Comparison of ENCODE assay signal across 8 cellular contexts in the genomic region with DNA sequence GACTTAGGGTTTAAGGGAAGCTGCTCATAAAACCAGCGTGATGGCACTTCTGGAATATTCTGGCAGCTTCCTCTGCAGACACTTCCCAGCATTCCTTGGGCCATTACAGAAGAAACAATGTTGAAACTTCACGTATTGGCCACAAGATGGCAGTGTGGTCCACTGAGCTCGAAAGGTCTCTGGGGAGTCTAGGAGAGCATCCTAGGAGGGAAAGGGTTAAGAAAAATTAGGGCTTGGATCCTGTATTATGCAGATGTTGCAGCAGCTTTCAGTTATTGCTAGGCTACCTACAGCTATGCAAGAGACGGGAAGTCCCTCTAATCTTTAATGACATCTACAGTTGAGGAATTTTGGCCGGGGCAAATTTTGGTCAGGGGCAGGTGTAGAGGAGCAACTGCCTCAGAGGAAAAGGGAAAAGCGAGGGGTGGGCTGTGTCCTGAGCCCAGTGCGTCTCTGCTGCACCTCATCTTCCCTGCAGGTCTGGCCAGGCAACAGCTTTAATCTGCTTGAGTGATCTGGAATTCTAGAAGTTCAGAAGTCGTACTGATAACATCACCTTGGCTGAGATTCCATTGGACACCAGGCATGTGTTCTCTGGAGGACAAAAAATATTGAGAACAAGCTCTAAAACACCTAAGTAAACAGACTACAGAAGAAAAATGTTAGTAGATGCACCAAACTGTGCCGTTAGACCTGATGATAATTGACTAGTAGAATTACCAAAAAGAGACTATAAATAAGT.
DNase-seq lines count a peak whose midpoint lies in the region; ATAC-seq, FAIRE-seq and TF ChIP-seq lines count a peak whose summit lies in the region.

No MANE protein-coding gene starts in this region.

- peak in 1 of 2 experiments; percentile 32; a peak in 3 of 4 replicates for TF ChIP-seq RAD21 in K562 (CRISPR knock-in tag; conservative IDR thresholded peaks at IDR 0.05 in 1 of 2, IDR thresholded peaks at IDR 0.05 in 1 of 2)

- DNase-seq in COLO668 (lab: John Stamatoyannopoulos, UW; ENCODE audit: unreplicated experiment) (peak; percentile 11), NCI-H526 (lab: John Stamatoyannopoulos, UW) (peak; percentile 58 to 80), K562 (ENCODE audit: extremely low read depth in 1 of 4, low spot score in 3 of 4) (peak; percentile 46 to 70 (median 68)), left lung (peak in 1 of 2 donors; percentile 54), occipital lobe (lab: John Stamatoyannopoulos, UW) (no peak), cerebellar nuclear complex (lab: John Stamatoyannopoulos, UW) (no peak)

- no TSS peak for BruUV-seq in K562 (replicated peaks; lab: Mats Ljungman, UMichigan)

- no peak for TF ChIP-seq POLR2A in K562 (conservative IDR thresholded peaks at IDR 0.05)

- H3K27ac ChIP-seq in K562 (ENCODE audit: extremely low read depth, low read depth, low read length) = no peak overlapping the region
- H3K27ac ChIP-seq in left lung = no peak overlapping the region

- H3K27me3 ChIP-seq in K562 (ENCODE audit: control insufficient read depth in 2 of 2, insufficient read depth in 2 of 2, low read length in 2 of 2) = no peaks in the 10 kb centered on the region; a peak in 1 of 5 replicates
- no peaks in the 10 kb centered on the region for H3K27me3 ChIP-seq in left lung

- ATAC-seq in GM18517 (IDR thresholded peaks at IDR 0.05; ENCODE audit: unreplicated experiment) (peak; percentile 73), HG02884 (IDR thresholded peaks at IDR 0.05; ENCODE audit: unreplicated experiment) (peak; percentile 78), K562 (peak; percentile 96), left lung (peak; percentile 79)

- H3K4me3 ChIP-seq in K562 (no peak overlapping the region), left lung (no peak overlapping the region)

- FAIRE-seq in K562 (lab: Jason Lieb, UNC) = peak; percentile 89

- no peaks in the 10 kb centered on the region for H3K79me2 ChIP-seq in K562 (ENCODE audit: control insufficient read depth, insufficient read depth, low read length)

- CTCF ChIA-PET in K562 (lab: Yijun Ruan, JAX; ENCODE audit: low intra/inter-chr PET ratio) = interaction anchor here (0.6 to 1.2 kb wide), 2 partner anchors 303 to 304 kb away, joined by 3 to 6 read pairs; no protein-coding TSS in a partner anchor

- WGBS in K562 (ENCODE audit: insufficient coverage, low coverage, missing lambda C conversion rate) = 4% methylated on average over 9 of the region's 9 CpGs

- no peak overlapping the region for H3K9ac ChIP-seq in K562 (ENCODE audit: insufficient read depth in 1 of 2, low read depth in 2 of 2, low read length in 2 of 2)

- TF ChIP-seq EP300 in K562 (IDR thresholded peaks at IDR 0.05; ENCODE audit: low read length) = peak; percentile 20; the same call in 1 of the 2 replicates

- H3K36me3 ChIP-seq in K562 (ENCODE audit: control insufficient read depth, insufficient read depth, low read length) = no peaks in the 10 kb centered on the region
- H3K36me3 ChIP-seq in left lung = no peaks in the 10 kb centered on the region

- H3K4me2 ChIP-seq in K562 (ENCODE audit: insufficient read depth, low read length) = no peak overlapping the region

- H3K4me1 ChIP-seq in K562 (replicated peaks in 1 of 2; ENCODE audit: control insufficient read depth in 2 of 2, insufficient read depth in 2 of 2, low read length in 2 of 2) (no peaks in the 10 kb centered on the region), left lung (peaks cover 0 to 23% of the 10 kb centered on the region in 2 donors)

- POLR2A ChIA-PET in K562 (lab: Yijun Ruan, JAX) = interaction anchor here (0.6 to 0.9 kb wide), 2 partner anchors 14 to 15 kb away, joined by 3 to 4 read pairs; no protein-coding TSS in a partner anchor

- H3K9me1 ChIP-seq in K562 (ENCODE audit: control insufficient read depth, insufficient read depth, low read length) = no peaks in the 10 kb centered on the region

- H3K9me3 ChIP-seq in K562 (replicated peaks; ENCODE audit: control insufficient read depth, insufficient read depth, low read depth, low read length) (no peaks in the 10 kb centered on the region), left lung (no peaks in the 10 kb centered on the region)

- H4K20me1 ChIP-seq in K562 (replicated peaks; ENCODE audit: control insufficient read depth, insufficient read depth, low read length) = no peaks in the 10 kb centered on the region

- H2AFZ ChIP-seq in K562 (ENCODE audit: low read depth, low read length) = 0 out of 2 replicates have a peak overlapping the region, but pooled peaks have one; percentile 0

- in situ Hi-C loops in K562 (cut with MboI) = no loop called here

- TF ChIP-seq CTCF in K562 (IDR thresholded peaks at IDR 0.05 in 2 of 3, conservative IDR thresholded peaks at IDR 0.05 in 1 of 3; ENCODE audit: insufficient read depth in 2 of 3, low read depth in 1 of 3, low read length in 3 of 3) (peak; percentile 79 to 89 (median 79)), left lung (IDR thresholded peaks at IDR 0.05) (peak; percentile 36 to 62)

- intact Hi-C loops in K562 (cut with micrococcal nuclease) (no loop called here), left lung (cut with DNase I) (no loop called here)

TF ChIP-seq in K562, 482 proteins besides CTCF, POLR2A, EP300 and RAD21:
- TF ChIP-seq ZNF143 (CRISPR knock-in tag; IDR thresholded peaks at IDR 0.05) (peak; percentile 71), SPI1 (IDR thresholded peaks at IDR 0.05; ENCODE audit: borderline replicate concordance, low read depth, low read length) (peak; percentile 35; the same call in 1 of the 2 replicates), TEAD4 (IDR thresholded peaks at IDR 0.05; ENCODE audit: low read length) (peak; percentile 53; the same call in 1 of the 2 replicates), TEAD4 (CRISPR knock-in tag; IDR thresholded peaks at IDR 0.05; ENCODE audit: borderline replicate concordance) (no peak), FOXK2 (conservative IDR thresholded peaks at IDR 0.05 in 1 of 2, IDR thresholded peaks at IDR 0.05 in 1 of 2; ENCODE audit: low read depth in 2 of 2) (no peak), STAG1 (CRISPR knock-in tag; IDR thresholded peaks at IDR 0.05; ENCODE audit: borderline replicate concordance) (no peak)
TF ChIP-seq in K562: peak in this region for 3.

Comparison
In these comparisons a context has a peak if more than half of its experiments do, and no peak if none do; other contexts are left out.
1. DNase-seq: peak in COLO668 (single experiment), NCI-H526 (2 of 2) and K562 (4 of 4); none in occipital lobe (single experiment) and cerebellar nuclear complex (0 of 2).
2. Peak in every context shown above with its lines, with median percentiles within 50 percentile points of each other: ATAC-seq.